In the genomic region with DNA sequence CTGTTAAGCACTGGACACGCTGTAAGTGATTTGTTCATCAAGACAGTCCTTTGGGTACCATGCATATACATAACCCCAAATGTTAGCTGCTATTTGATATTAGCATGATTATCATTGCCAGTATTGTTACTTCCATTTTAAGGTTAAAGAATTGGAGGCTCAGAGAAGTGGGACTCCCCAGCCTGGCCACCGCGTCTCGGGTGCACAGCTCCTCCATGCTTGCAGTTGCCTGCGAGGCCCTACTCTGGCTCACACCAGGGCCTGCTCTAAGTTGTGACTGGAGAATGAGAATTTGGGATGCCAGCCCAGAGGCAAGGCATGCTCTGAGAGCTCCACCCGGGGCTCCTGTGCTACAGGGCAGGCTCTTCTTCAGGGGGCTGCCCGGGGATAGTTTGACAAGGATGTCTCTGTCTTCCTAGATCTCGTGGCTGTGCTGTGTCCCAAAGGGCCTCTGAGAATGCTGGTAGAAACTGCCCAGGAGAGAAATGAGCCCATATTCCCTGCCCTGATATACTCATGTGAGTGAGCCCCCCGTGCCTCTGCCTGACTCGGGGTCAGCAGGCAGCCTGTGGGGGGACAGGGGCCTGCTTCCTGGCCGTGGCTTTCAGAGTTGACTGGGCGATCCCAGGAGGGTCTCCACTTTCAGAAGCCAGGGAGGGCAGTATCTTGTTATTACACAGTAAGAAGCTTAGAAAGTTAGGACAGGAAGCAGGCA, we compare ENCODE assay signal across 25 cellular contexts.
"Had no signal": no experiment of that assay in that cellular context is flagged by ENCODE, and none has a peak within 500 bp of the region (broad histone marks: within the 10 kb centered on the region; RNA-seq: fewer than 3 reads in every experiment).

No MANE protein-coding gene starts in this region.

- H3K27ac Mint-ChIP-seq: naive thymus-derived CD4-positive, alpha-beta T cell; progenitor cell of endocrine pancreas; stimulated activated effector memory CD8-positive, alpha-beta T cell treated with anti-CD3 and anti-CD28 coated beads, Interleukin-12 subunit alpha, Interleukin-12 subunit beta, amount 100 ng/mL, for 72 hours; stimulated activated naive CD8-positive, alpha-beta T cell treated with anti-CD3 and anti-CD28 coated beads, Interleukin-15, Interleukin-2, amounts not matched to agents 100 ng/mL and 50 ng/mL, for 24 hours had no signal

- H3K36me3 Mint-ChIP-seq: natural killer cell treated with Interleukin-12 subunit alpha and Interleukin-12 subunit beta and Interleukin-15 and Interleukin-18, amount 100 ng/mL, for 72 hours; stimulated activated effector memory CD8-positive, alpha-beta T cell treated with anti-CD3 and anti-CD28 coated beads, Interleukin-12 subunit alpha, Interleukin-12 subunit beta, amount 100 ng/mL, for 72 hours had no signal

- H3K4me1 ChIP-seq: parathyroid adenoma, suprapubic skin, tibial artery, upper lobe of right lung had no signal

- H3K36me3 ChIP-seq: neutrophil had no signal

- H3K9me3 ChIP-seq: left lung, mucosa of descending colon, neutrophil, suprapubic skin, thoracic aorta, tibial artery, upper lobe of right lung had no signal

- H3K9me3 Mint-ChIP-seq: naive thymus-derived CD4-positive, alpha-beta T cell; natural killer cell treated with Interleukin-12 subunit alpha and Interleukin-12 subunit beta and Interleukin-15 and Interleukin-18, amount 100 ng/mL, for 72 hours; neural crest cell; stimulated activated effector memory CD8-positive, alpha-beta T cell treated with anti-CD3 and anti-CD28 coated beads, Interleukin-12 subunit alpha, Interleukin-12 subunit beta, amount 100 ng/mL, for 72 hours; stimulated activated naive CD8-positive, alpha-beta T cell treated with anti-CD3 and anti-CD28 coated beads, Interleukin-15, Interleukin-2, amounts not matched to agents 100 ng/mL and 50 ng/mL, for 24 hours had no signal

- DNase-seq: hippocampal formation; kidney glomerular epithelial cell; left colon; mesendoderm; midbrain; mucosa of descending colon; naive thymus-derived CD4-positive, alpha-beta T cell; occipital lobe; right cardiac atrium; stimulated activated CD4-positive, alpha-beta T cell treated with anti-CD3 and anti-CD28 coated beads, Interleukin-4, amount 100 ng/mL, for 24 hours; stimulated activated naive CD4-positive, alpha-beta T cell; upper lobe of right lung had no signal

- H3K4me3 ChIP-seq: left lung, lung, mucosa of descending colon, skin epidermis, suprapubic skin, thoracic aorta, tibial artery, upper lobe of right lung had no signal

- H3K27me3 ChIP-seq: left lung, neutrophil, suprapubic skin, tibial artery, upper lobe of right lung had no signal

- H3K4me1 Mint-ChIP-seq: neural crest cell had no signal

- H3K27ac ChIP-seq: left lung, neutrophil, parathyroid adenoma, skin epidermis, suprapubic skin, thoracic aorta, tibial artery, upper lobe of right lung had no signal

- H3K9ac ChIP-seq: parathyroid adenoma had no signal

- H3K27me3 Mint-ChIP-seq: naive thymus-derived CD4-positive, alpha-beta T cell; natural killer cell treated with Interleukin-12 subunit alpha and Interleukin-12 subunit beta and Interleukin-15 and Interleukin-18, amount 100 ng/mL, for 72 hours; progenitor cell of endocrine pancreas; stimulated activated naive CD8-positive, alpha-beta T cell treated with anti-CD3 and anti-CD28 coated beads, Interleukin-15, Interleukin-2, amounts not matched to agents 100 ng/mL and 50 ng/mL, for 24 hours had no signal

- H3K4me3 Mint-ChIP-seq: naive thymus-derived CD4-positive, alpha-beta T cell; natural killer cell treated with Interleukin-12 subunit alpha and Interleukin-12 subunit beta and Interleukin-15 and Interleukin-18, amount 100 ng/mL, for 72 hours; neural crest cell; stimulated activated effector memory CD8-positive, alpha-beta T cell treated with anti-CD3 and anti-CD28 coated beads, Interleukin-12 subunit alpha, Interleukin-12 subunit beta, amount 100 ng/mL, for 72 hours; stimulated activated naive CD8-positive, alpha-beta T cell treated with anti-CD3 and anti-CD28 coated beads, Interleukin-15, Interleukin-2, amounts not matched to agents 100 ng/mL and 50 ng/mL, for 24 hours had no signal
